In the genomic region with DNA sequence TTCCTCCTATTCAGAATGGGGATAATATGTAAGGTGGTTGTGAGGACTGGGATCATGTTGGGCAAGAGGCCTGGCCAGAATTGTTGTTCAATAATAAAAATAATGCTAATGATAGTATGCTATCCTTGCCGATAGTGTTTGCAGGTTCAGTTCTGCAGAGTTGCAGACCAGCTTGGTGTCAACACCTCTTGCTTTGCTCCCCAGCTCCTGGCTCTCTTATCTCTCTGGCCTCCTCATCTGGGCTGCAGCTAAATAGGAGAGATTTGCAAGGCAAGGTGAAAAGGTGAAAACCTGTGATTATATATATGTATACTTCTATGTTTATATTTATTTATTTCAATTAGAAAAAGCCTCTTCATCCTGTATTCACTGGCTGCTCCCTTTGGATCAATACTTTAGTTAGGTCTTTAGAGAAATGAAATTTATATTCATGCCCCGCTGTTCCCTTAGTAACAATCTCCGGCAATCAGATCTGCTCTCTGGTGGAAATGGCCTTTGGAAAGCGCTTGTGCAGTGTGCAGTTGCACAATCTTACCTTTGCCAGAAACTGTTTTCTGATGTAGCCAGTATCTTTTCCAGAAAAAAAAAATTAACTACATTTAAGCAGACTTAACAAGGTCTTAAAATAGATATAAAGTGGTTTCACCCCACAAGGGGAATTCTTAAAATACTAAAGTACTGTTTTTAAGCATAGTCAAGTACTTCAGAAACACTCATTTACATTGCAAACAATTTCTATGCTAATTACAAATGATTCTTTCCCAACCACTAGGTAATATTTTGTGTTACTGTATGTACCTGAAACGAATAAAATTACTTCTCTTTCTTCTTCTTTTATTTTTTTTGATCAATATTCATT, we compare ENCODE assay signal across 16 cellular contexts. TPM values are rescaled to one million over a fixed set of nuclear protein-coding genes. Genes with fewer than 3 reads are reported as not detected.
A peak's percentile ranks its signal among the peaks of the same experiment; 100 is the strongest.
DNase-seq lines count a peak whose midpoint lies in the region; ATAC-seq lines count a peak whose summit lies in the region.
"Had no signal": no experiment of that assay in that cellular context is flagged by ENCODE, and none has a peak within 500 bp of the region (broad histone marks: within the 10 kb centered on the region; RNA-seq: fewer than 3 reads in every experiment).

No MANE protein-coding gene starts in this region.

- intact Hi-C loops in left ventricle myocardium superior (cut with micrococcal nuclease) = no loop called here
- intact Hi-C loops in posterior vena cava (cut with DNase I) = no loop called here

- ATAC-seq in left ventricle myocardium superior = peak; percentile 66

- DNase-seq in DMS 273 (lab: John Stamatoyannopoulos, UW; ENCODE audit: unreplicated experiment) (peak; percentile 29), DMS 273 treated with DMSO at 0.1 percent for 48 hours (lab: John Stamatoyannopoulos, UW) (no peak), NCI-H526 treated with DMSO at 0.1 percent for 48 hours (lab: John Stamatoyannopoulos, UW) (peak; percentile 67), left ventricle myocardium superior (no peak), posterior vena cava (ENCODE audit: low spot score) (peak; percentile 37), GM19240 (ENCODE audit: insufficient read length, low spot score) (no peak), SIG-M5 treated with dmso at 0.1 percent for 504 hours (lab: John Stamatoyannopoulos, UW; ENCODE audit: unreplicated experiment) (no peak), caudate nucleus (lab: John Stamatoyannopoulos, UW) (no peak)
- DNase-seq: IMR-90, NCI-H1436, NCI-H2081, NCI-H748 treated with DMSO at 0.1 percent for 48 hours, SHP77 treated with DMSO at 0.1 percent for 48 hours had no signal

- no peak overlapping the region for H3K27ac ChIP-seq in caudate nucleus (ENCODE audit: low read depth, low read length)
- H3K27ac ChIP-seq: 22Rv1, BLaER1, Peyer's patch had no signal

RNA-seq across cellular contexts. Expression of gene ACVR1B, which starts 19.1 kb away (rescaled TPM):
- 11.2 TPM for total RNA-seq in left ventricle myocardium superior
- 10 to 100 TPM; 20.0 to 22.4 TPM for total RNA-seq in posterior vena cava

RNA-seq across cellular contexts. Expression of gene ACVRL1, which starts 25.1 kb away (rescaled TPM):
- total RNA-seq in left ventricle myocardium superior (31.7 TPM), posterior vena cava (10 to 100 TPM; 74.4 to 95.7 TPM)

RNA-seq across cellular contexts. Expression of gene ANKRD33, which starts 44.5 kb away (rescaled TPM):
- not detected for total RNA-seq in left ventricle myocardium superior
- not detected for total RNA-seq in posterior vena cava
- total RNA-seq: Peyer's patch had no signal

Comparison
In these comparisons a context has a peak if more than half of its experiments do, and no peak if none do; other contexts are left out.
1. DNase-seq: peak in DMS 273 (single experiment), NCI-H526 treated with DMSO at 0.1 percent for 48 hours (single experiment) and posterior vena cava (single experiment); none in DMS 273 treated with DMSO at 0.1 percent for 48 hours (single experiment), left ventricle myocardium superior (single experiment), GM19240 (single experiment), SIG-M5 treated with dmso at 0.1 percent for 504 hours (single experiment) and caudate nucleus (0 of 61).